In genomic region chr16:48117217-48118105, GRCh38 we compare ENCODE assay signal across 8 cellular contexts. TPM values are rescaled to one million over a fixed set of nuclear protein-coding genes. Genes with fewer than 3 reads are reported as not detected.
A peak's percentile ranks its signal among the peaks of the same experiment; 100 is the strongest.
DNase-seq lines count a peak whose midpoint lies in the region; ATAC-seq, FAIRE-seq and TF ChIP-seq lines count a peak whose summit lies in the region.

No MANE protein-coding gene starts in this region.

- peak; percentile 93 for TF ChIP-seq CTCF in A673 (conservative IDR thresholded peaks at IDR 0.05; ENCODE audit: low read depth, low read length)

- no peaks in the 10 kb centered on the region for H3K27me3 ChIP-seq in A673 (replicated peaks; ENCODE audit: insufficient read depth, low read depth, low read length, poor library complexity)
- H3K27me3 ChIP-seq in right cardiac atrium (ENCODE audit: control insufficient read depth, insufficient read depth): no peaks in the 10 kb centered on the region

- no peak for TF ChIP-seq POLR2A in GM12891 (IDR thresholded peaks at IDR 0.05; ENCODE audit: low read depth, low read length)

- no peak overlapping the region for H3K27ac ChIP-seq in A673 (ENCODE audit: low read depth, low read length, poor library complexity, severe bottlenecking)
- H3K27ac ChIP-seq in right cardiac atrium (ENCODE audit: low read length): no peak overlapping the region

- DNase-seq in A673 (ENCODE audit: low spot score) (peak; percentile 83), GM12891 (ENCODE audit: insufficient read length, low spot score) (peak; percentile 87), RPMI8226 (peak; percentile 69), right cardiac atrium (peak; percentile 32 to 77 (median 50)), NCI-H1048 (lab: John Stamatoyannopoulos, UW) (no peak)
- DNase-seq in stimulated activated CD4-positive, alpha-beta T cell treated with anti-CD3 and anti-CD28 coated beads, Interleukin-1b, Interleukin-23, amount 100 ng/mL, for 24 hours (ENCODE audit: low read depth in 4 of 4, low spot score in 1 of 4): peak; percentile 21 to 40 (median 39)

- no peaks in the 10 kb centered on the region for H3K4me1 ChIP-seq in A673 (ENCODE audit: insufficient read depth, low read length, poor library complexity, severe bottlenecking)
- no peaks in the 10 kb centered on the region for H3K4me1 ChIP-seq in right cardiac atrium (ENCODE audit: control insufficient read depth, insufficient read depth, low read length)

- H3K9me3 ChIP-seq in A673 (ENCODE audit: low read depth, low read length, poor library complexity, severe bottlenecking): no peaks in the 10 kb centered on the region
- H3K9me3 ChIP-seq in right cardiac atrium (ENCODE audit: control insufficient read depth, low read length): no peaks in the 10 kb centered on the region

- no peaks in the 10 kb centered on the region for H3K36me3 Mint-ChIP-seq in activated T-helper 17 cell treated with anti-CD3 and anti-CD28 coated beads, Interleukin-2, amount 50 U/mL, for 72 hours (ENCODE audit: low read depth)

- no peaks in the 10 kb centered on the region for H3K4me1 Mint-ChIP-seq in activated T-helper 17 cell treated with anti-CD3 and anti-CD28 coated beads, Interleukin-2, amount 50 U/mL, for 72 hours

- H3K4me3 Mint-ChIP-seq in activated T-helper 17 cell treated with anti-CD3 and anti-CD28 coated beads, Interleukin-2, amount 50 U/mL, for 72 hours: no peak overlapping the region

- peak; percentile 91 for FAIRE-seq in GM12891 (lab: Jason Lieb, UNC)

- POLR2A ChIA-PET in A673 (lab: Charles Lee; ENCODE audit: low non-redundant PET): no interaction called here

- H3K4me3 ChIP-seq in A673 (ENCODE audit: low read depth, low read length, poor library complexity, severe bottlenecking) (no peak overlapping the region), right cardiac atrium (ENCODE audit: low read length) (no peak overlapping the region)

- BruUV-seq in A673 (replicated peaks; lab: Mats Ljungman, UMichigan): no TSS peak

- WGBS in right cardiac atrium: 64% methylated on average over 22 of the region's 22 CpGs

- ATAC-seq in HG03159 (IDR thresholded peaks at IDR 0.05; ENCODE audit: unreplicated experiment): peak; percentile 76
- peak; percentile 51 for ATAC-seq in activated T-helper 17 cell treated with anti-CD3 and anti-CD28 coated beads, Interleukin-2, amount 50 U/mL, for 72 hours (replicated peaks)
- peak; percentile 22 to 36 for ATAC-seq in right cardiac atrium

- peaks cover 11% of the 10 kb centered on the region for H3K27me3 Mint-ChIP-seq in activated T-helper 17 cell treated with anti-CD3 and anti-CD28 coated beads, Interleukin-2, amount 50 U/mL, for 72 hours

- no peaks in the 10 kb centered on the region for H3K36me3 ChIP-seq in A673 (ENCODE audit: insufficient read depth, low read length, poor library complexity, severe bottlenecking)

- intact Hi-C loops in A673 (cut with micrococcal nuclease; ENCODE audit: unreplicated experiment) (loop anchor here (5.0 kb wide), 1 partner anchor 975 kb away; the partner anchor contains the start of gene NETO2), right cardiac atrium (cut with DNase I) (no loop called here)

- H3K27ac Mint-ChIP-seq in activated T-helper 17 cell treated with anti-CD3 and anti-CD28 coated beads, Interleukin-2, amount 50 U/mL, for 72 hours: no peak overlapping the region

- CTCF ChIA-PET in A673 (lab: Charles Lee): no interaction called here

- no peaks in the 10 kb centered on the region for H3K9me3 Mint-ChIP-seq in activated T-helper 17 cell treated with anti-CD3 and anti-CD28 coated beads, Interleukin-2, amount 50 U/mL, for 72 hours

TF ChIP-seq in GM12891, 5 proteins besides CTCF, POLR2A, EP300 and RAD21:
- TF ChIP-seq PAX5 (IDR thresholded peaks at IDR 0.05; ENCODE audit: insufficient read depth, low read length, severe bottlenecking) (no peak), TAF1 (IDR thresholded peaks at IDR 0.05; ENCODE audit: low read depth, low read length) (no peak), POLR2AphosphoS5 (IDR thresholded peaks at IDR 0.05; ENCODE audit: low read depth, low read length) (no peak), SPI1 (IDR thresholded peaks at IDR 0.05; ENCODE audit: low read depth, low read length) (no peak)
TF ChIP-seq in GM12891: peak in this region for 0.

RNA-seq across cellular contexts. Expression of gene ABCC12, which starts 38.3 kb away (rescaled TPM):
- not detected in 2 replicates for total RNA-seq in A673 (2021)
- polyA plus RNA-seq in GM12891 (2012; ENCODE audit: low read depth, missing spikeins): not detected
- total RNA-seq in activated T-helper 17 cell treated with anti-CD3 and anti-CD28 coated beads, Interleukin-2, amount 50 U/mL, for 72 hours: not detected
- total RNA-seq in right cardiac atrium: not detected
- not detected for polyA plus RNA-seq in right cardiac atrium
